9 cellular contexts compared by ENCODE assay signal in genomic region chr19:4547303-4548237, GRCh38. TPM values are rescaled to one million over a fixed set of nuclear protein-coding genes. Genes with fewer than 3 reads are reported as not detected.
A peak's percentile ranks its signal among the peaks of the same experiment; 100 is the strongest.
DNase-seq lines count a peak whose midpoint lies in the region; ATAC-seq, FAIRE-seq and TF ChIP-seq lines count a peak whose summit lies in the region.
"Had no signal": no experiment of that assay in that cellular context is flagged by ENCODE, and none has a peak within 500 bp of the region (broad histone marks: within the 10 kb centered on the region; RNA-seq: fewer than 3 reads in every experiment).

No MANE protein-coding gene starts in this region.

- no peak overlapping the region for H3K27ac Mint-ChIP-seq in neural crest cell (ENCODE audit: unreplicated experiment)
- H3K27ac Mint-ChIP-seq: activated naive CD8-positive, alpha-beta T cell had no signal

- H3K79me2 ChIP-seq in Loucy (ENCODE audit: insufficient read depth, low read length) (no peaks in the 10 kb centered on the region), K562 (ENCODE audit: control insufficient read depth, insufficient read depth, low read length) (no peaks in the 10 kb centered on the region)

- no peaks in the 10 kb centered on the region for H3K9me2 ChIP-seq in Loucy (replicated peaks; ENCODE audit: low read depth, low read length)

- DNase-seq in DMS53 (lab: John Stamatoyannopoulos, UW) (peak; percentile 56), DMS53 treated with DMSO at 0.1 percent for 48 hours (lab: John Stamatoyannopoulos, UW; ENCODE audit: unreplicated experiment) (no peak), K562 (ENCODE audit: extremely low read depth in 1 of 4, low spot score in 3 of 4) (peak in 1 of 4 experiments; percentile 50), neural crest cell (ENCODE audit: low read depth, low spot score) (no peak), thyroid gland (no peak)

- H3K9me3 ChIP-seq in Loucy (ENCODE audit: insufficient read depth, low read depth, low read length) (no peaks in the 10 kb centered on the region), K562 (replicated peaks; ENCODE audit: control insufficient read depth, insufficient read depth, low read depth, low read length) (no peaks in the 10 kb centered on the region), thyroid gland (no peaks in the 10 kb centered on the region)

- H3K4me1 ChIP-seq in Loucy (ENCODE audit: insufficient read depth, low read length, poor library complexity, severe bottlenecking) = no peaks in the 10 kb centered on the region
- H3K4me1 ChIP-seq in K562 (replicated peaks in 1 of 2; ENCODE audit: control insufficient read depth in 2 of 2, insufficient read depth in 2 of 2, low read length in 2 of 2) = peaks cover 0 to 37% of the 10 kb centered on the region in 2 experiments; a peak in 4 of 5 replicates
- no peaks in the 10 kb centered on the region for H3K4me1 ChIP-seq in thyroid gland

- no peak overlapping the region for H2AFZ ChIP-seq in Loucy (ENCODE audit: low read length)
- H2AFZ ChIP-seq in K562 (ENCODE audit: low read depth, low read length) = no peak overlapping the region

- TF ChIP-seq RAD21 in K562 (CRISPR knock-in tag; conservative IDR thresholded peaks at IDR 0.05 in 1 of 2, IDR thresholded peaks at IDR 0.05 in 1 of 2) = no peak

- H3K27me3 ChIP-seq in Loucy (ENCODE audit: insufficient read depth, low read length, poor library complexity, severe bottlenecking) (no peaks in the 10 kb centered on the region), K562 (ENCODE audit: control insufficient read depth in 2 of 2, insufficient read depth in 2 of 2, low read length in 2 of 2) (no peaks in the 10 kb centered on the region), thyroid gland (no peaks in the 10 kb centered on the region)

- H3K36me3 ChIP-seq in Loucy (ENCODE audit: insufficient read depth, low read length) (no peaks in the 10 kb centered on the region), K562 (ENCODE audit: control insufficient read depth, insufficient read depth, low read length) (no peaks in the 10 kb centered on the region), thyroid gland (no peaks in the 10 kb centered on the region)

- no peaks in the 10 kb centered on the region for H3K9me1 ChIP-seq in K562 (ENCODE audit: control insufficient read depth, insufficient read depth, low read length)

- H3K4me2 ChIP-seq in Loucy (ENCODE audit: low read depth, low read length, poor library complexity, severe bottlenecking) = no peak overlapping the region
- no peak overlapping the region for H3K4me2 ChIP-seq in K562 (ENCODE audit: insufficient read depth, low read length)

- no peaks in the 10 kb centered on the region for H3K27me3 Mint-ChIP-seq in neural crest cell (ENCODE audit: low read depth)

- no peak for TF ChIP-seq EP300 in K562 (IDR thresholded peaks at IDR 0.05; ENCODE audit: low read length)

- POLR2A ChIA-PET in K562 (lab: Yijun Ruan, JAX) = interaction anchor here (0.8 to 1.1 kb wide), 3 partner anchors 8 to 86 kb away, joined by 3 to 5 read pairs (median 4); no protein-coding TSS in a partner anchor

- H4K20me1 ChIP-seq in Loucy (ENCODE audit: insufficient read depth, low read length, poor library complexity, severe bottlenecking) = no peaks in the 10 kb centered on the region
- no peaks in the 10 kb centered on the region for H4K20me1 ChIP-seq in K562 (replicated peaks; ENCODE audit: control insufficient read depth, insufficient read depth, low read length)

- CTCF ChIA-PET in K562 (lab: Yijun Ruan, JAX; ENCODE audit: low intra/inter-chr PET ratio) = no interaction called here

- H3K4me3 Mint-ChIP-seq in neural crest cell = no peak overlapping the region
- H3K4me3 Mint-ChIP-seq: activated naive CD8-positive, alpha-beta T cell had no signal

- no peaks in the 10 kb centered on the region for H3K36me3 Mint-ChIP-seq in neural crest cell (ENCODE audit: low read depth)
- H3K36me3 Mint-ChIP-seq: activated naive CD8-positive, alpha-beta T cell had no signal

- in situ Hi-C loops in K562 (cut with MboI) = no loop called here

- TF ChIP-seq POLR2A in K562 (conservative IDR thresholded peaks at IDR 0.05) (no peak), thyroid gland (IDR thresholded peaks at IDR 0.05) (no peak)

- TF ChIP-seq CTCF in Loucy (conservative IDR thresholded peaks at IDR 0.05; ENCODE audit: low read length) (peak; percentile 43), K562 (IDR thresholded peaks at IDR 0.05 in 2 of 3, conservative IDR thresholded peaks at IDR 0.05 in 1 of 3; ENCODE audit: insufficient read depth in 2 of 3, low read depth in 1 of 3, low read length in 3 of 3) (peak; percentile 47 to 50 (median 50)), neural crest cell (conservative IDR thresholded peaks at IDR 0.05) (peak; percentile 32), thyroid gland (IDR thresholded peaks at IDR 0.05) (peak in 1 of 6 experiments; percentile 7)

- FAIRE-seq in K562 (lab: Jason Lieb, UNC) = no peak

- no peaks in the 10 kb centered on the region for H3K4me1 Mint-ChIP-seq in neural crest cell

- no TSS peak for BruUV-seq in K562 (replicated peaks; lab: Mats Ljungman, UMichigan)

- ATAC-seq in K562 (peak; percentile 77), HG02852 (IDR thresholded peaks at IDR 0.05; ENCODE audit: unreplicated experiment) (no peak), HG03039 (IDR thresholded peaks at IDR 0.05; ENCODE audit: unreplicated experiment) (no peak)

- H3K27ac ChIP-seq in K562 (ENCODE audit: extremely low read depth, low read depth, low read length) (no peak overlapping the region), thyroid gland (no peak overlapping the region)

- no peak overlapping the region for H3K4me3 ChIP-seq in Loucy (ENCODE audit: low read length, poor library complexity, severe bottlenecking)
- H3K4me3 ChIP-seq in K562 = no peak overlapping the region
- no peak overlapping the region for H3K4me3 ChIP-seq in thyroid gland (replicated peaks in 1 of 3)

- WGBS in K562 (ENCODE audit: insufficient coverage, low coverage, missing lambda C conversion rate) = 53% methylated on average over 20 of the region's 32 CpGs
- WGBS in thyroid gland, 2 donors = 66 to 80% methylated on average over 23 of the region's 32 CpGs

- H3K9me3 Mint-ChIP-seq in neural crest cell = no peaks in the 10 kb centered on the region

- intact Hi-C loops in K562 (cut with micrococcal nuclease) = no loop called here
- intact Hi-C loops in thyroid gland (cut with DNase I) = no loop called here

- H3K9ac ChIP-seq in Loucy (ENCODE audit: low read depth, low read length, poor library complexity, severe bottlenecking) = no peak overlapping the region
- no peak overlapping the region; a peak in 1 of 4 replicates for H3K9ac ChIP-seq in K562 (ENCODE audit: insufficient read depth in 1 of 2, low read depth in 2 of 2, low read length in 2 of 2)

- H3F3A ChIP-seq in Loucy (ENCODE audit: low read depth) = no peaks in the 10 kb centered on the region

RNA-seq across cellular contexts. Expression of gene LRG1, which starts 7.7 kb away (rescaled TPM):
- total RNA-seq in K562 (2011; cell fraction: chromatin; rRNA removed; ENCODE audit: low replicate concordance) = 5.0 and 14.6 TPM in 2 replicates
- total RNA-seq in K562 (2011; cell fraction: nucleolus; rRNA removed) = 18.2 and 23.3 TPM in 2 replicates
- 12.4 and 14.4 TPM in 2 replicates for total RNA-seq in K562 (2011; cell fraction: nucleoplasm; rRNA removed)
- total RNA-seq in K562 (2014; rRNA removed) (8.4 and 10.6 TPM in 2 replicates), K562 (2014; rRNA removed; fragmentation: Illumina TruSeq; extraction: Trizol) (3.8 and 4.6 TPM in 2 replicates), K562 (2015; rRNA removed; fragmentation: Illumina TruSeq; extraction: Trizol) (9.4 and 9.5 TPM in 2 replicates), K562 (2021) (11.5 and 11.7 TPM in 2 replicates), neural crest cell (0.09 TPM in 2 replicates), thyroid gland (1 to 10 TPM in 2 of 4 donors, under 1 TPM in 1, not detected in 1; 0.56 to 2.7 (median 2.0) TPM)
- polyA plus RNA-seq in K562 (2011; rRNA removed) (10.9 and 11.9 TPM in 2 replicates), K562 (2014; fragmentation: Illumina TruSeq; extraction: Trizol) (8.7 and 12.6 TPM in 2 replicates), K562 (2014; fragmentation: Nextera tagmentation; extraction: Ambion mirVana) (1 to 10 TPM; 1.5 to 5.1 TPM), K562 (2014; rRNA removed) (11.9 and 12.3 TPM in 2 replicates)
- polyA plus RNA-seq in K562 (2011; cell fraction: cytosol; rRNA removed) = 15.4 and 23.9 TPM in 2 replicates
- polyA plus RNA-seq in K562 (2011; cell fraction: nucleus; rRNA removed) = 2.7 and 3.4 TPM in 2 replicates
- polyA plus RNA-seq in K562 (2012) = 9.0 and 20.7 TPM in 2 replicates
- 3.2 and 3.6 TPM in 2 replicates for polyA minus RNA-seq in K562 (2011; rRNA and poly(A)+ RNA removed)
- 6.2 and 7.6 TPM in 2 replicates for polyA minus RNA-seq in K562 (2011; cell fraction: cytosol; rRNA and poly(A)+ RNA removed)
- polyA minus RNA-seq in K562 (2011; cell fraction: nucleus; rRNA and poly(A)+ RNA removed) = 1.2 and 2.6 TPM in 2 replicates

RNA-seq across cellular contexts. Expression of gene SEMA6B, which starts 11.9 kb away (rescaled TPM):
- total RNA-seq in K562 (2011; cell fraction: chromatin; rRNA removed; ENCODE audit: low replicate concordance) = 3.4 and 12.9 TPM in 2 replicates
- total RNA-seq in K562 (2011; cell fraction: nucleolus; rRNA removed) = 12.9 and 13.2 TPM in 2 replicates
- 9.3 and 10.5 TPM in 2 replicates for total RNA-seq in K562 (2011; cell fraction: nucleoplasm; rRNA removed)
- 2.5 and 2.7 TPM in 2 replicates for total RNA-seq in K562 (2014; rRNA removed)
- total RNA-seq in K562 (2014; rRNA removed; fragmentation: Illumina TruSeq; extraction: Trizol) = 0.57 and 0.65 TPM in 2 replicates
- 0.83 and 1.1 TPM in 2 replicates for total RNA-seq in K562 (2015; rRNA removed; fragmentation: Illumina TruSeq; extraction: Trizol)
- 3.7 and 4.6 TPM in 2 replicates for total RNA-seq in K562 (2021)
- 2.6 and 4.9 TPM in 2 replicates for polyA plus RNA-seq in K562 (2011; rRNA removed)
- polyA plus RNA-seq in K562 (2011; cell fraction: cytosol; rRNA removed) = 6.8 and 8.8 TPM in 2 replicates
- polyA plus RNA-seq in K562 (2011; cell fraction: nucleus; rRNA removed) = 7.2 and 8.1 TPM in 2 replicates
- 1.3 and 1.6 TPM in 2 replicates for polyA plus RNA-seq in K562 (2012)
- 1.4 and 2.7 TPM in 2 replicates for polyA plus RNA-seq in K562 (2014; fragmentation: Illumina TruSeq; extraction: Trizol)
- polyA plus RNA-seq in K562 (2014; fragmentation: Nextera tagmentation; extraction: Ambion mirVana) = not detected
- 1.7 and 3.8 TPM in 2 replicates for polyA plus RNA-seq in K562 (2014; rRNA removed)
- 5.1 and 7.6 TPM in 2 replicates for polyA minus RNA-seq in K562 (2011; rRNA and poly(A)+ RNA removed)
- polyA minus RNA-seq in K562 (2011; cell fraction: cytosol; rRNA and poly(A)+ RNA removed) = 9.4 and 13.2 TPM in 2 replicates
- 4.4 and 7.0 TPM in 2 replicates for polyA minus RNA-seq in K562 (2011; cell fraction: nucleus; rRNA and poly(A)+ RNA removed)
- 21.7 and 25.3 TPM in 2 replicates for total RNA-seq in neural crest cell
- 1 to 10 TPM; 1.2 to 9.1 (median 4.2) TPM for total RNA-seq in thyroid gland

RNA-seq across cellular contexts. Expression of gene PLIN5, which starts 12.5 kb away (rescaled TPM):
- 8.0 and 24.6 TPM in 2 replicates for total RNA-seq in K562 (2011; cell fraction: chromatin; rRNA removed; ENCODE audit: low replicate concordance)
- total RNA-seq in K562 (2011; cell fraction: nucleolus; rRNA removed) = 11.3 and 12.8 TPM in 2 replicates
- 10.8 and 12.9 TPM in 2 replicates for total RNA-seq in K562 (2011; cell fraction: nucleoplasm; rRNA removed)
- total RNA-seq in K562 (2014; rRNA removed) = 0.50 and 0.86 TPM in 2 replicates
- total RNA-seq in K562 (2014; rRNA removed; fragmentation: Illumina TruSeq; extraction: Trizol) = 0.15 and 0.26 TPM in 2 replicates
- total RNA-seq in K562 (2015; rRNA removed; fragmentation: Illumina TruSeq; extraction: Trizol) = 0.07 TPM in 1 of 2 replicates, not detected in the other
- total RNA-seq in K562 (2021) = 1.3 TPM in 2 replicates
- 1.3 and 1.6 TPM in 2 replicates for polyA plus RNA-seq in K562 (2011; rRNA removed)
- 1.0 and 1.3 TPM in 2 replicates for polyA plus RNA-seq in K562 (2011; cell fraction: cytosol; rRNA removed)
- 3.6 and 9.2 TPM in 2 replicates for polyA plus RNA-seq in K562 (2011; cell fraction: nucleus; rRNA removed)
- 0.50 and 0.51 TPM in 2 replicates for polyA plus RNA-seq in K562 (2012)
- 0.54 and 0.62 TPM in 2 replicates for polyA plus RNA-seq in K562 (2014; fragmentation: Illumina TruSeq; extraction: Trizol)
- under 1 TPM; 0.04 TPM for polyA plus RNA-seq in K562 (2014; fragmentation: Nextera tagmentation; extraction: Ambion mirVana)
- 0.85 and 0.94 TPM in 2 replicates for polyA plus RNA-seq in K562 (2014; rRNA removed)
- 0.81 and 1.5 TPM in 2 replicates for polyA minus RNA-seq in K562 (2011; rRNA and poly(A)+ RNA removed)
- 0.95 TPM in 1 of 2 replicates, not detected in the other for polyA minus RNA-seq in K562 (2011; cell fraction: cytosol; rRNA and poly(A)+ RNA removed)
- polyA minus RNA-seq in K562 (2011; cell fraction: nucleus; rRNA and poly(A)+ RNA removed) = 2.0 and 2.8 TPM in 2 replicates
- 4.8 TPM in 2 replicates for total RNA-seq in neural crest cell
- 10 to 100 TPM in 1 of 4 donors, 1 to 10 TPM in 3; 4.1 to 12.1 (median 7.8) TPM for total RNA-seq in thyroid gland

RNA-seq across cellular contexts. Expression of gene PLIN4, which starts 29.3 kb away (rescaled TPM):
- 1.0 and 3.0 TPM in 2 replicates for total RNA-seq in K562 (2011; cell fraction: chromatin; rRNA removed; ENCODE audit: low replicate concordance)
- total RNA-seq in K562 (2011; cell fraction: nucleolus; rRNA removed) = 0.92 and 1.2 TPM in 2 replicates
- total RNA-seq in K562 (2011; cell fraction: nucleoplasm; rRNA removed) = 0.53 and 0.81 TPM in 2 replicates
- total RNA-seq in K562 (2014; rRNA removed) (0.08 and 0.14 TPM in 2 replicates), K562 (2014; rRNA removed; fragmentation: Illumina TruSeq; extraction: Trizol) (0.04 TPM in 1 of 2 replicates, not detected in the other), K562 (2015; rRNA removed; fragmentation: Illumina TruSeq; extraction: Trizol) (0.04 TPM in 1 of 2 replicates, not detected in the other), K562 (2021) (0.09 TPM in 2 replicates), neural crest cell (0.30 and 0.47 TPM in 2 replicates), thyroid gland (1 to 10 TPM; 1.3 to 6.6 (median 3.7) TPM)
- polyA plus RNA-seq in K562 (2011; rRNA removed) (0.06 and 0.12 TPM in 2 replicates), K562 (2014; fragmentation: Illumina TruSeq; extraction: Trizol) (0.04 and 0.08 TPM in 2 replicates), K562 (2014; fragmentation: Nextera tagmentation; extraction: Ambion mirVana) (not detected), K562 (2014; rRNA removed) (0.07 and 0.16 TPM in 2 replicates)
- polyA plus RNA-seq in K562 (2011; cell fraction: cytosol; rRNA removed) = 0.06 and 0.15 TPM in 2 replicates
- 0.41 and 0.92 TPM in 2 replicates for polyA plus RNA-seq in K562 (2011; cell fraction: nucleus; rRNA removed)
- polyA plus RNA-seq in K562 (2012) = 0.10 and 0.17 TPM in 2 replicates
- polyA minus RNA-seq in K562 (2011; rRNA and poly(A)+ RNA removed) = 0.07 TPM in 1 of 2 replicates, not detected in the other
- not detected in 2 replicates for polyA minus RNA-seq in K562 (2011; cell fraction: cytosol; rRNA and poly(A)+ RNA removed)
- 0.11 and 0.13 TPM in 2 replicates for polyA minus RNA-seq in K562 (2011; cell fraction: nucleus; rRNA and poly(A)+ RNA removed)
